ENCODE assay signal across 1 cellular context in genomic region chr1:84247425-84248220, GRCh38.
TF ChIP-seq lines count a peak whose summit lies in the region.

No MANE protein-coding gene starts in this region.

TF ChIP-seq in K562, 482 proteins besides CTCF, POLR2A, EP300 and RAD21 (continued from another document and continues in another):
- TF ChIP-seq ZMIZ1 (IDR thresholded peaks at IDR 0.05; ENCODE audit: low read depth in 2 of 2, low read length in 2 of 2) (no peak), CREM (IDR thresholded peaks at IDR 0.05; ENCODE audit: low read depth) (peak; percentile 59), SUPT5H (IDR thresholded peaks at IDR 0.05) (no peak), NR2C1 (IDR thresholded peaks at IDR 0.05) (no peak), NR2C1 (tag; IDR thresholded peaks at IDR 0.05) (peak; percentile 13; the same call in 1 of the 2 replicates), DPF2 (IDR thresholded peaks at IDR 0.05) (peak; percentile 57; the same call in 1 of the 2 replicates), BACH1 (tag; IDR thresholded peaks at IDR 0.05) (peak; percentile 57; the same call in 1 of the 2 replicates), MGA (IDR thresholded peaks at IDR 0.05) (no peak), ZHX1 (conservative IDR thresholded peaks at IDR 0.05; ENCODE audit: low read length) (no peak), SMARCA4 (IDR thresholded peaks at IDR 0.05) (peak; percentile 62; the same call in 1 of the 2 replicates), NR2C2 (CRISPR knock-in tag; IDR thresholded peaks at IDR 0.05) (no peak), NR2C2 (tag; IDR thresholded peaks at IDR 0.05) (0 out of 2 replicates have a peak, but pooled peaks have one; percentile 34), ATF6 (CRISPR knock-in tag; IDR thresholded peaks at IDR 0.05) (no peak), SRSF3 (IDR thresholded peaks at IDR 0.05; ENCODE audit: insufficient read depth, low read length) (no peak), ZNF766 (CRISPR knock-in tag; conservative IDR thresholded peaks at IDR 0.05) (no peak), ARID1B (IDR thresholded peaks at IDR 0.05) (peak; percentile 64), SMARCE1 (IDR thresholded peaks at IDR 0.05) (peak; percentile 58; the same call in 1 of the 2 replicates), TCF3 (CRISPR knock-in tag; IDR thresholded peaks at IDR 0.05) (peak; percentile 19; the same call in 1 of the 2 replicates), DIDO1 (tag; IDR thresholded peaks at IDR 0.05; ENCODE audit: low read depth) (no peak), ZNF639 (CRISPR knock-in tag; conservative IDR thresholded peaks at IDR 0.05 in 1 of 2, IDR thresholded peaks at IDR 0.05 in 1 of 2) (0 out of 4 replicates have a peak, but pooled peaks of 1 of the 2 experiments have one; percentile 55), ZNF316 (IDR thresholded peaks at IDR 0.05) (peak; percentile 81), C11orf30 (IDR thresholded peaks at IDR 0.05; ENCODE audit: low read depth) (peak; percentile 62; the same call in 1 of the 2 replicates), KLF16 (IDR thresholded peaks at IDR 0.05) (peak; percentile 12; the same call in 1 of the 2 replicates), ATF3 (IDR thresholded peaks at IDR 0.05) (peak; percentile 81), ATF3 (CRISPR knock-in tag; conservative IDR thresholded peaks at IDR 0.05) (0 out of 2 replicates have a peak, but pooled peaks have one; percentile 24), ATF1 (CRISPR knock-in tag; IDR thresholded peaks at IDR 0.05) (no peak), ATF1 (tag; IDR thresholded peaks at IDR 0.05) (peak; percentile 83), VEZF1 (CRISPR knock-in tag; IDR thresholded peaks at IDR 0.05) (0 out of 2 replicates have a peak, but pooled peaks have one; percentile 21), FOXM1 (IDR thresholded peaks at IDR 0.05; ENCODE audit: low read depth) (no peak), FOXM1 (CRISPR knock-in tag; IDR thresholded peaks at IDR 0.05; ENCODE audit: low read depth) (no peak), JUND (IDR thresholded peaks at IDR 0.05; ENCODE audit: borderline replicate concordance, low read depth, low read length) (peak; percentile 71), JUND (tag; IDR thresholded peaks at IDR 0.05; ENCODE audit: borderline replicate concordance, low read depth, low read length) (peak; percentile 78; the same call in 2 of the 3 replicates), MAFG (tag; conservative IDR thresholded peaks at IDR 0.05) (peak; percentile 77)
